In genomic region chr20:42125426-42125825, GRCh38 we compare ENCODE assay signal across 26 cellular contexts.
"Had no signal": no experiment of that assay in that cellular context is flagged by ENCODE, and none has a peak within 500 bp of the region (broad histone marks: within the 10 kb centered on the region; RNA-seq: fewer than 3 reads in every experiment).

No MANE protein-coding gene starts in this region.

- H3K4me3 ChIP-seq: breast epithelium, colonic mucosa had no signal

- H3K36me3 ChIP-seq: breast epithelium, colonic mucosa had no signal

- H3K4me1 Mint-ChIP-seq: activated CD4-positive, alpha-beta memory T cell treated with anti-CD3 and anti-CD28 coated beads, Interleukin-2, amount 10 ng/mL, durations not matched to agents 7 days and 5 days; activated naive CD4-positive, alpha-beta T cell treated with anti-CD3 and anti-CD28 coated beads, Interleukin-2, amount 50 U/mL, for 24 hours; T-cell had no signal

- H3K36me3 Mint-ChIP-seq: activated naive CD4-positive, alpha-beta T cell treated with anti-CD3 and anti-CD28 coated beads, Interleukin-2, amount 50 U/mL, for 24 hours; T-cell had no signal

- H3K27ac Mint-ChIP-seq: activated CD4-positive, alpha-beta memory T cell treated with anti-CD3 and anti-CD28 coated beads, Interleukin-2, amount 10 ng/mL, durations not matched to agents 7 days and 5 days; activated naive CD4-positive, alpha-beta T cell treated with anti-CD3 and anti-CD28 coated beads, Interleukin-2, amount 50 U/mL, for 24 hours; T-cell had no signal

- H3K27me3 ChIP-seq: breast epithelium, colonic mucosa had no signal

- H3K27me3 Mint-ChIP-seq: activated CD4-positive, alpha-beta memory T cell treated with anti-CD3 and anti-CD28 coated beads, Interleukin-2, amount 10 ng/mL, durations not matched to agents 7 days and 5 days; activated naive CD4-positive, alpha-beta T cell treated with anti-CD3 and anti-CD28 coated beads, Interleukin-2, amount 50 U/mL, for 24 hours had no signal

- H3K9me3 ChIP-seq: breast epithelium, colonic mucosa had no signal

- H3K4me3 Mint-ChIP-seq: activated CD4-positive, alpha-beta memory T cell treated with anti-CD3 and anti-CD28 coated beads, Interleukin-2, amount 10 ng/mL, durations not matched to agents 7 days and 5 days; activated naive CD4-positive, alpha-beta T cell treated with anti-CD3 and anti-CD28 coated beads, Interleukin-2, amount 50 U/mL, for 24 hours; T-cell had no signal

- ATAC-seq: PC-3, T-cell had no signal

- H3K4me1 ChIP-seq: breast epithelium, colonic mucosa had no signal

- DNase-seq: activated CD4-positive, alpha-beta memory T cell treated with anti-CD3 and anti-CD28 coated beads, Interleukin-2, amount 10 ng/mL, durations not matched to agents 7 days and 5 days; activated CD4-positive, alpha-beta T cell treated with anti-CD3 and anti-CD28 coated beads, Interleukin-2, amount 50 U/mL, for 1 hour; activated CD4-positive, CD25-positive, alpha-beta regulatory T cell; activated CD8-positive, alpha-beta memory T cell treated with anti-CD3 and anti-CD28 coated beads, Interleukin-2, amount 50 U/mL, for 4 hours; activated effector memory CD4-positive, alpha-beta T cell treated with Interleukin-2 at 50 U/mL for 16 hours; activated naive CD4-positive, alpha-beta T cell; aorta; caudate nucleus; colonic mucosa; Kasumi-1; KBM-7; NCI-H1048; NCI-H146; NCI-H187 treated with DMSO at 0.1 percent for 48 hours; NCI-H2081 treated with DMSO at 0.1 percent for 48 hours; NCI-H446 treated with DMSO at 0.1 percent for 48 hours; NCI-H524 treated with DMSO at 0.1 percent for 48 hours; NCI-H774; PC-3; SIG-M5; T-cell; T-helper 2 cell; T1000 had no signal

- H3K27ac ChIP-seq: breast epithelium, colonic mucosa, VCaP had no signal
